Comparison of ENCODE assay signal across 17 cellular contexts in the genomic region with DNA sequence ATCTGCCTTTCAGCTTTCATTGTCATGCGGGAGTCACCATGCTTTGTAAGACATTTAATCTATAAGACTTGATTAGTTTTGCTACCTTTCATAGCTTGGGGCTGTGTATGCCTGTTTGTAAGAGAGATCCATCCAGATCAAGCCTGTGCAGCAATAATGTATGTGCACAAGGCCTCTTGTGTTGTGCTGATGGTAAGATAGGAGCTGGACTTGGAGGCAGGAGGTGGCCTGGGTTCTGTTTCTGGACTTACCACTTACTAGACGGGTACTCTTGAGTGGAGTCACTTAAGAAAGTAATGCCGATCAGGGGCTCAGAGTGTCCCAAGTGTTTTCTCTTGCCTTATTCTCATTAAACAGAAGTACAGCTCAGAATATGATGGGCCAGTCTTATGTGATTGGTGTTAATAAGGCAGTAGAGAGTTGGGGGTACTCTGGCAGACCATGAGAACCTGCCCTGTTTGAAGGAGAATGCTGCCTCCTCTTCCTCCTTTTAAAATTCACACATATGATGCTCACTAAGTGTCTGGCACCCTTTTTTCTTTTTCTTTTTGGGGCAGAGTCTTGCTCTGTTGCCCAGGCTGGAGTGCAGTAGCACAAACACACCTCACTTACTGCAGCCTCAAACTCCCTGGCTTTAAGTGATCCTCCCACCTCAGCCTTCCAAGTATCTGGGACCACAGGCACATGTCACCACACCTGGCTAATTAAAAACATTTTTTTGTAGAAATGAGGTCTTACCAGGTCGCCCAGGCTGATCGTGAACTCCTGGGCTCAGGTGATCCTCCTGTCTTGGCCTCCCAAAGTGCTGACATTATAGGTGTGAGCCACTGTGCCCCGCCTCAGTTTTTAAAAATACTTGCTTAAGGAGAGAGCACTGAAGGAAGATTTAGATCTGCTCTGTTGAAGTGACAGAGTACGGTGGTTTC. TPM values are rescaled to one million over a fixed set of nuclear protein-coding genes. Genes with fewer than 3 reads are reported as not detected.
DNase-seq lines count a peak whose midpoint lies in the region; ATAC-seq lines count a peak whose summit lies in the region.
"Had no signal": no experiment of that assay in that cellular context is flagged by ENCODE, and none has a peak within 500 bp of the region (broad histone marks: within the 10 kb centered on the region; RNA-seq: fewer than 3 reads in every experiment).

No MANE protein-coding gene starts in this region.

- H3K27me3 Mint-ChIP-seq in stimulated activated naive CD8-positive, alpha-beta T cell treated with anti-CD3 and anti-CD28 coated beads, Interleukin-15, Interleukin-2, amounts not matched to agents 100 ng/mL and 50 ng/mL, for 24 hours = no peaks in the 10 kb centered on the region
- H3K27me3 Mint-ChIP-seq in activated T-helper 17 cell treated with anti-CD3 and anti-CD28 coated beads, Interleukin-2, amount 50 U/mL, for 72 hours = no peaks in the 10 kb centered on the region
- no peaks in the 10 kb centered on the region for H3K27me3 Mint-ChIP-seq in naive B cell

- DNase-seq in stimulated activated naive CD8-positive, alpha-beta T cell treated with anti-CD3 and anti-CD28 coated beads, Interleukin-15, Interleukin-2, amounts not matched to agents 100 U/mL and 50 U/mL, for 24 hours = no peak
- no peak for DNase-seq in naive B cell
- DNase-seq in D341Med (ENCODE audit: low spot score) = no peak
- DNase-seq in activated CD4-positive, CD25-positive, alpha-beta regulatory T cell treated with anti-CD3 and anti-CD28 coated beads, Interleukin-2, amount 50 U/mL, for 72 hours = no peak
- no peak for DNase-seq in SK-N-DZ (ENCODE audit: low spot score)
- DNase-seq in DMS153 treated with DMSO at 0.1 percent for 48 hours (lab: John Stamatoyannopoulos, UW; ENCODE audit: unreplicated experiment) = no peak
- DNase-seq: BE2C; heart left ventricle; Kasumi-1; kidney; NCI-H1694; NCI-H524 treated with DMSO at 0.1 percent for 48 hours; stimulated activated CD4-positive, alpha-beta T cell treated with anti-CD3 and anti-CD28 coated beads, Interleukin-12 subunit alpha, Interleukin-12 subunit beta, amount 100 ng/mL, for 4 hours; SW 1271 had no signal

- H3K4me1 Mint-ChIP-seq in stimulated activated naive CD8-positive, alpha-beta T cell treated with anti-CD3 and anti-CD28 coated beads, Interleukin-15, Interleukin-2, amounts not matched to agents 100 ng/mL and 50 ng/mL, for 24 hours (ENCODE audit: low read depth) = peaks cover 91% of the 10 kb centered on the region
- peaks cover 56% of the 10 kb centered on the region for H3K4me1 Mint-ChIP-seq in activated T-helper 17 cell treated with anti-CD3 and anti-CD28 coated beads, Interleukin-2, amount 50 U/mL, for 72 hours
- peaks cover 38 to 66% (median 64%) of the 10 kb centered on the region in 3 donors for H3K4me1 Mint-ChIP-seq in naive B cell

- peaks cover 3% of the 10 kb centered on the region for H3K36me3 Mint-ChIP-seq in stimulated activated naive CD8-positive, alpha-beta T cell treated with anti-CD3 and anti-CD28 coated beads, Interleukin-15, Interleukin-2, amounts not matched to agents 100 ng/mL and 50 ng/mL, for 24 hours (ENCODE audit: low read depth)
- peaks cover 37% of the 10 kb centered on the region for H3K36me3 Mint-ChIP-seq in activated T-helper 17 cell treated with anti-CD3 and anti-CD28 coated beads, Interleukin-2, amount 50 U/mL, for 72 hours (ENCODE audit: low read depth)
- H3K36me3 Mint-ChIP-seq in naive B cell = no peaks in the 10 kb centered on the region

- no peaks in the 10 kb centered on the region for H3K9me3 Mint-ChIP-seq in stimulated activated naive CD8-positive, alpha-beta T cell treated with anti-CD3 and anti-CD28 coated beads, Interleukin-15, Interleukin-2, amounts not matched to agents 100 ng/mL and 50 ng/mL, for 24 hours
- peaks cover 3% of the 10 kb centered on the region for H3K9me3 Mint-ChIP-seq in activated T-helper 17 cell treated with anti-CD3 and anti-CD28 coated beads, Interleukin-2, amount 50 U/mL, for 72 hours
- H3K9me3 Mint-ChIP-seq in naive B cell = no peaks in the 10 kb centered on the region

- peak overlapping the region; percentile 57 for H3K4me3 Mint-ChIP-seq in stimulated activated naive CD8-positive, alpha-beta T cell treated with anti-CD3 and anti-CD28 coated beads, Interleukin-15, Interleukin-2, amounts not matched to agents 100 ng/mL and 50 ng/mL, for 24 hours
- H3K4me3 Mint-ChIP-seq in activated T-helper 17 cell treated with anti-CD3 and anti-CD28 coated beads, Interleukin-2, amount 50 U/mL, for 72 hours = peak overlapping the region; percentile 64
- H3K4me3 Mint-ChIP-seq in naive B cell = peak overlapping the region in 1 of 8 donors; percentile 28

- peak overlapping the region; percentile 96 for H3K27ac Mint-ChIP-seq in stimulated activated naive CD8-positive, alpha-beta T cell treated with anti-CD3 and anti-CD28 coated beads, Interleukin-15, Interleukin-2, amounts not matched to agents 100 ng/mL and 50 ng/mL, for 24 hours
- H3K27ac Mint-ChIP-seq in activated T-helper 17 cell treated with anti-CD3 and anti-CD28 coated beads, Interleukin-2, amount 50 U/mL, for 72 hours = peak overlapping the region; percentile 96
- peak overlapping the region; percentile 47 to 88 (median 82) for H3K27ac Mint-ChIP-seq in naive B cell

- ATAC-seq in stimulated activated naive CD8-positive, alpha-beta T cell treated with anti-CD3 and anti-CD28 coated beads, Interleukin-15, Interleukin-2, amounts not matched to agents 100 U/mL and 50 U/mL, for 24 hours = no peak
- ATAC-seq in activated T-helper 17 cell treated with anti-CD3 and anti-CD28 coated beads, Interleukin-2, amount 50 U/mL, for 72 hours (replicated peaks) = no peak
- no peak for ATAC-seq in naive B cell (ENCODE audit: low read depth in 2 of 2)
- ATAC-seq: pancreas had no signal

RNA-seq across cellular contexts. Expression of gene PTPRJ, which starts 31.0 kb away (rescaled TPM):
- 10 to 100 TPM; 36.1 to 52.8 TPM for total RNA-seq in activated T-helper 17 cell treated with anti-CD3 and anti-CD28 coated beads, Interleukin-2, amount 50 U/mL, for 72 hours
- polyA plus RNA-seq in naive B cell (ENCODE audit: low read depth in 6 of 6) = 10 to 100 TPM in 4 of 6 donors, 1 to 10 TPM in 2; 4.3 to 15.1 (median 11.6) TPM
- polyA plus RNA-seq in SK-N-DZ (2014; cell fraction: cytosol; rRNA removed) = 0.14 and 0.30 TPM in 2 replicates
- 0.12 TPM in 1 of 2 replicates, not detected in the other for polyA plus RNA-seq in SK-N-DZ (2014; cell fraction: nucleus; rRNA removed)
